1 cellular context compared by ENCODE assay signal in the genomic region with DNA sequence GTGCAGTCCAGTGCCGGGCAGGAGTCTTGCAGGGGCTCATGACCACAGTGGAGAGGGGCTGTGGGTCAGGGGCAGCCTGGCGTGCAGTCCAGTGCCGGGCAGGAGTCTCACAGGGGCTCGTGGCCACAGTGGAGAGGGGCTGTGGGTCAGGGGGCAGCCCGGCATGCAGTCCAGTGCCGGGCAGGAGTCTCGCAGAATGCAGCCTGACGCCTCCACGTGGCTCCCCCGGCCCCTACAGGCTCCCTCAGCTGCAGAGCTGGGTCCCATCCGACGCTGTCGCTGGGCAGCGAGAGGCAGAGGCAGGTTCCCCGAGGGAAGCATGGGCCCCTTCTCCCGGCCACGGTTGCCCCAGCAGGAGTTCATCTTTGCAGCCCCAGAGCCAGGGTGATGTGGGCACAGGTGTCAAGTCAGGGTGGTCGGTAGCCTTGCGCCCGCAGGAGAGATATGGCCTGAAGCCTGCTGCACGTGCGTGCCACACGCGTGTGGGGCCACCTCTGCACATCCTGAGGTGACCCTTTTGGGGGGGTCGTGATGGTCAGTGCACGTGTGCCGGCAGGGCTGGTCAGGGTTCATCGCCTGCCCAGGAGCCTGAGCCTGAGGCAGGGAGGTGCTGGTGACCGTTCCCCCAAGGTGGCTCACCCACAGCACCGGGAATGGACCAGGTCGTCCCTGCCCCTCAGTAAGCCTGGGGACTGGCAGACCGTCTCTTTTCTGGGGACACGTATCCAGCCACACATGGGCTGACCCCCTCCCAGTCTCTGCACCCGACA.
TF ChIP-seq lines count a peak whose summit lies in the region.

No MANE protein-coding gene starts in this region.

TF ChIP-seq in endothelial cell of umbilical vein, 7 proteins besides CTCF, POLR2A, EP300 and RAD21:
- no peak for TF ChIP-seq MYC (IDR thresholded peaks at IDR 0.05; ENCODE audit: low read depth, low read length)
- TF ChIP-seq GATA2 (IDR thresholded peaks at IDR 0.05; ENCODE audit: insufficient read depth, insufficient read length, low read depth, low read length), result no peak
- TF ChIP-seq JUN (IDR thresholded peaks at IDR 0.05; ENCODE audit: borderline replicate concordance, insufficient read depth, insufficient read length, low read depth), result no peak
- TF ChIP-seq POLR2AphosphoS5 (IDR thresholded peaks at IDR 0.05; ENCODE audit: insufficient read depth, low read depth, low read length), result no peak
- no peak for TF ChIP-seq EZH2 (IDR thresholded peaks at IDR 0.05; ENCODE audit: borderline replicate concordance, low read depth, low read length, severe bottlenecking)
- TF ChIP-seq, protein P1, sequence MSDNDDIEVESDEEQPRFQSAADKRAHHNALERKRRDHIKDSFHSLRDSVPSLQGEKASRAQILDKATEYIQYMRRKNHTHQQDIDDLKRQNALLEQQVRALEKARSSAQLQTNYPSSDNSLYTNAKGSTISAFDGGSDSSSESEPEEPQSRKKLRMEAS (IDR thresholded peaks at IDR 0.05; ENCODE audit: insufficient read depth, insufficient read length), result no peak
- TF ChIP-seq FOS (IDR thresholded peaks at IDR 0.05; ENCODE audit: borderline replicate concordance, insufficient read depth, low read length), result no peak
